Comparison of ENCODE assay signal across 8 cellular contexts in the genomic region with DNA sequence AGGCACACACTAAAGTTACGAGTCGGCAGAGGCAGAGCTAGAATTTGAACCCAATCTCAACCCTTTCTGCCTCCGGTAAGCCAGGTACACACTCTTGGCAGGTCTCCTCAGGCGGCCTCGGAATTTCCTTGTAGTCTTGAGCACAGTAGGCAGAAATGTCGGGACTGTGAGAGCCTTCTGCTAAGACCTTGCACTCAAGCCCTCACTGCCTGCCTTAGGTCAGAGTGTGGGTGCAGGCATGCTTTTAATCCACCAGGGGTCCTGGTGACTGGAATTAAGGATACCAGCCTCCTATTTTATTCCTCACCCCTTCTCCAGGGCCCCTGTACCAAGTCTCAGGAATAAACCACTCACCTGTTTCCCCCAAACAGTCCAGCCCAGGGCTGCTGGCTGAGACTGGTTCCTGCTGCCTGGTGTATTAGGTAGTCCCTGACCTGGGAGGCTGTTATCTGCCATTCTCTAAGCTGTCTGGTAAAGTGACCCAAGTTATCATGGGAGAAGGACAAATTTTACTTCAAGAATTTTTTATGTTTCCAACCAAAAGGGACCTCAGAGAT. TPM values are rescaled to one million over a fixed set of nuclear protein-coding genes. Genes with fewer than 3 reads are reported as not detected.
DNase-seq lines count a peak whose midpoint lies in the region; ATAC-seq and TF ChIP-seq lines count a peak whose summit lies in the region.

No MANE protein-coding gene starts in this region.

- TF ChIP-seq CTCF in CD8-positive, alpha-beta T cell (IDR thresholded peaks at IDR 0.05), result peak; percentile 59
- peak; percentile 44 for TF ChIP-seq CTCF in OCI-LY3 (IDR thresholded peaks at IDR 0.05; ENCODE audit: low read depth, low read length)

- peaks cover 17% of the 10 kb centered on the region for H3K4me1 ChIP-seq in CD8-positive, alpha-beta T cell (ENCODE audit: insufficient read depth, low read length)
- peaks cover 29% of the 10 kb centered on the region for H3K4me1 ChIP-seq in OCI-LY3 (ENCODE audit: low read length)
- peaks cover 12% of the 10 kb centered on the region for H3K4me1 ChIP-seq in right cardiac atrium (ENCODE audit: control insufficient read depth, insufficient read depth, low read length)

- DNase-seq in CD8-positive, alpha-beta T cell, result peak in 3 of 7 experiments; percentile 35 to 56 (median 39)
- peak; percentile 71 for DNase-seq in activated naive CD4-positive, alpha-beta T cell treated with anti-CD3 and anti-CD28 coated beads, Interleukin-2, amount 10 ng/mL, durations not matched to agents 7 days and 5 days
- DNase-seq in right cardiac atrium (no peak), sciatic nerve (ENCODE audit: low spot score) (no peak)

- no peaks in the 10 kb centered on the region for H3K27me3 Mint-ChIP-seq in CD8-positive, alpha-beta T cell (ENCODE audit: low read depth)
- peaks cover 9% of the 10 kb centered on the region for H3K27me3 Mint-ChIP-seq in activated naive CD4-positive, alpha-beta T cell treated with anti-CD3 and anti-CD28 coated beads, Interleukin-2, amount 10 ng/mL, durations not matched to agents 7 days and 5 days

- peaks cover 32% of the 10 kb centered on the region for H3K36me3 Mint-ChIP-seq in CD8-positive, alpha-beta T cell
- H3K36me3 Mint-ChIP-seq in activated naive CD4-positive, alpha-beta T cell treated with anti-CD3 and anti-CD28 coated beads, Interleukin-2, amount 10 ng/mL, durations not matched to agents 7 days and 5 days, result peaks cover 12% of the 10 kb centered on the region

- H3K4me1 Mint-ChIP-seq in CD8-positive, alpha-beta T cell (ENCODE audit: low read depth), result peaks cover 38% of the 10 kb centered on the region
- H3K4me1 Mint-ChIP-seq in activated naive CD4-positive, alpha-beta T cell treated with anti-CD3 and anti-CD28 coated beads, Interleukin-2, amount 10 ng/mL, durations not matched to agents 7 days and 5 days, result peaks cover 30% of the 10 kb centered on the region

- ATAC-seq in CD8-positive, alpha-beta T cell, result peak; percentile 35
- ATAC-seq in GM19023 (IDR thresholded peaks at IDR 0.05; ENCODE audit: unreplicated experiment), result peak; percentile 42
- ATAC-seq in HG03520 (IDR thresholded peaks at IDR 0.05; ENCODE audit: unreplicated experiment), result peak; percentile 34
- peak in 1 of 2 donors; percentile 22 for ATAC-seq in right cardiac atrium
- ATAC-seq in sciatic nerve, result peak; percentile 4
- ATAC-seq in HG02981 (IDR thresholded peaks at IDR 0.05; ENCODE audit: unreplicated experiment), result no peak

- CTCF ChIA-PET in CD8-positive, alpha-beta T cell (lab: Charles Lee), result interaction anchor here (1.0 to 4.3 kb wide), 7 partner anchors 18 to 228 kb away, joined by 3 to 23 read pairs (median 5); partner anchors contain the start of gene CALU
- CTCF ChIA-PET in activated naive CD4-positive, alpha-beta T cell treated with anti-CD3 and anti-CD28 coated beads, Interleukin-2, amount 10 ng/mL, durations not matched to agents 7 days and 5 days (lab: Charles Lee), result interaction anchor here (0.6 to 6.6 kb wide), 18 partner anchors 8 to 442 kb away, joined by 3 to 67 read pairs (median 4); partner anchors contain the start of gene CALU

- under 1% methylated on average over 6 of the region's 6 CpGs for WGBS in right cardiac atrium

- H3K4me2 ChIP-seq in OCI-LY3 (ENCODE audit: low read length), result peak overlapping the region; percentile 88

- H3K4me3 ChIP-seq in CD8-positive, alpha-beta T cell (ENCODE audit: low read depth, low read length), result peak overlapping the region; percentile 92
- H3K4me3 ChIP-seq in OCI-LY3 (ENCODE audit: low read length) (peak overlapping the region; percentile 93), right cardiac atrium (ENCODE audit: low read length) (peak overlapping the region; percentile 73)

- no peaks in the 10 kb centered on the region for H3K36me3 ChIP-seq in CD8-positive, alpha-beta T cell (ENCODE audit: insufficient read depth, low read length)
- peaks cover 22% of the 10 kb centered on the region for H3K36me3 ChIP-seq in OCI-LY3 (replicated peaks; ENCODE audit: low read depth, low read length)

- H3K27me3 ChIP-seq in CD8-positive, alpha-beta T cell (ENCODE audit: insufficient read depth, low read length), result no peaks in the 10 kb centered on the region
- H3K27me3 ChIP-seq in OCI-LY3 (ENCODE audit: low read depth, low read length) (no peaks in the 10 kb centered on the region), right cardiac atrium (ENCODE audit: control insufficient read depth, insufficient read depth) (no peaks in the 10 kb centered on the region)

- peak overlapping the region; percentile 96 for H3K4me3 Mint-ChIP-seq in CD8-positive, alpha-beta T cell
- peak overlapping the region; percentile 84 for H3K4me3 Mint-ChIP-seq in activated naive CD4-positive, alpha-beta T cell treated with anti-CD3 and anti-CD28 coated beads, Interleukin-2, amount 10 ng/mL, durations not matched to agents 7 days and 5 days

- POLR2A ChIA-PET in CD8-positive, alpha-beta T cell (lab: Charles Lee), result interaction anchor here (1.2 to 2.1 kb wide), 2 partner anchors 72 to 123 kb away, joined by 4 to 6 read pairs; partner anchors contain the start of gene CALU

- peaks cover 30% of the 10 kb centered on the region for H3K79me2 ChIP-seq in OCI-LY3 (ENCODE audit: low read length)

- no peaks in the 10 kb centered on the region for H3K9me3 Mint-ChIP-seq in CD8-positive, alpha-beta T cell
- no peaks in the 10 kb centered on the region for H3K9me3 Mint-ChIP-seq in activated naive CD4-positive, alpha-beta T cell treated with anti-CD3 and anti-CD28 coated beads, Interleukin-2, amount 10 ng/mL, durations not matched to agents 7 days and 5 days

- H2AFZ ChIP-seq in OCI-LY3 (ENCODE audit: low read depth, low read length), result no peak overlapping the region

- intact Hi-C loops in CD8-positive, alpha-beta T cell (cut with DNase I, micrococcal nuclease), result loop anchor here (1.0 to 10.0 kb wide), 14 partner anchors 19 to 1209 kb away; partner anchors contain the start of genes AHCYL2 (in 1 of the 2), CALU (in 1 of the 2), CCDC136 (in 1 of the 2) and HILPDA (in 1 of the 2)
- intact Hi-C loops in right cardiac atrium (cut with DNase I), result no loop called here
- intact Hi-C loops in sciatic nerve (cut with DNase I), result loop anchor here (10.0 kb wide), 1 partner anchor 119 kb away; no protein-coding TSS in a partner anchor

- H4K20me1 ChIP-seq in OCI-LY3 (ENCODE audit: insufficient read depth, low read length), result peaks cover 6% of the 10 kb centered on the region; the same call in 1 of the 2 replicates

- H3K27ac ChIP-seq in CD8-positive, alpha-beta T cell (ENCODE audit: low read depth, low read length), result peak overlapping the region; percentile 71
- H3K27ac ChIP-seq in OCI-LY3 (ENCODE audit: low read length) (peak overlapping the region; percentile 54), right cardiac atrium (ENCODE audit: low read length) (no peak overlapping the region)

- no peaks in the 10 kb centered on the region for H3K9me3 ChIP-seq in CD8-positive, alpha-beta T cell (ENCODE audit: low read length)
- no peaks in the 10 kb centered on the region for H3K9me3 ChIP-seq in OCI-LY3 (ENCODE audit: insufficient read depth, low read length)
- no peaks in the 10 kb centered on the region for H3K9me3 ChIP-seq in right cardiac atrium (ENCODE audit: control insufficient read depth, low read length)

- peak overlapping the region; percentile 89 for H3K9ac ChIP-seq in OCI-LY3 (ENCODE audit: low read length)

- H3K27ac Mint-ChIP-seq in CD8-positive, alpha-beta T cell, result peak overlapping the region; percentile 94
- H3K27ac Mint-ChIP-seq in activated naive CD4-positive, alpha-beta T cell treated with anti-CD3 and anti-CD28 coated beads, Interleukin-2, amount 10 ng/mL, durations not matched to agents 7 days and 5 days, result peak overlapping the region; percentile 84

RNA-seq across cellular contexts. Expression of gene ATP6V1F, which starts 0.9 kb away (rescaled TPM):
- total RNA-seq in CD8-positive, alpha-beta T cell, result 10 to 100 TPM; 54.8 to 59.3 TPM
- total RNA-seq in right cardiac atrium, result 100 to 1,000 TPM; 127 to 139 (median 134) TPM
- 224 TPM for polyA plus RNA-seq in right cardiac atrium
- total RNA-seq in sciatic nerve, result 89.6 TPM

RNA-seq across cellular contexts. Expression of gene FLNC, which starts 33.3 kb away (rescaled TPM):
- total RNA-seq in CD8-positive, alpha-beta T cell, result under 1 TPM in 1 of 2 experiments, not detected in 1; 0.03 TPM
- total RNA-seq in right cardiac atrium, result 100 to 1,000 TPM; 244 to 358 (median 285) TPM
- 216 TPM for polyA plus RNA-seq in right cardiac atrium
- total RNA-seq in sciatic nerve, result 11.7 TPM

RNA-seq across cellular contexts. Expression of gene KCP, which starts 47.0 kb away (rescaled TPM):
- under 1 TPM; 0.19 to 0.43 TPM for total RNA-seq in CD8-positive, alpha-beta T cell
- total RNA-seq in right cardiac atrium, result under 1 TPM; 0.23 to 0.28 (median 0.24) TPM
- 0.36 TPM for polyA plus RNA-seq in right cardiac atrium
- 1.8 TPM for total RNA-seq in sciatic nerve

Comparison
In these comparisons a context has a peak if more than half of its experiments do, and no peak if none do; other contexts are left out.
1. RNA of gene FLNC, which starts 33.3 kb away (total RNA-seq): 244 to 358 TPM in right cardiac atrium; 11.7 TPM in sciatic nerve (single experiment) and 0.03 TPM in CD8-positive, alpha-beta T cell; every median in the first group is over 10 times any median in the second.
2. intact Hi-C loops: an anchor here in CD8-positive, alpha-beta T cell (1.0 to 10.0 kb wide) and sciatic nerve (10.0 kb wide); none called in right cardiac atrium.
3. Peak in every context shown above with its lines, with median percentiles within 50 percentile points of each other: H3K4me3 ChIP-seq.